11 cellular contexts compared by ENCODE assay signal in genomic region chrX:151902813-151903591, GRCh38. TPM values are rescaled to one million over a fixed set of nuclear protein-coding genes. Genes with fewer than 3 reads are reported as not detected.
DNase-seq lines count a peak whose midpoint lies in the region; ATAC-seq and TF ChIP-seq lines count a peak whose summit lies in the region.
"Had no signal": no experiment of that assay in that cellular context is flagged by ENCODE, and none has a peak within 500 bp of the region (broad histone marks: within the 10 kb centered on the region; RNA-seq: fewer than 3 reads in every experiment).

No MANE protein-coding gene starts in this region.

- H3K4me2 ChIP-seq in hepatocyte, result no peak overlapping the region

- ATAC-seq in HG02588 (IDR thresholded peaks at IDR 0.05; ENCODE audit: unreplicated experiment) (no peak), GM21717 (IDR thresholded peaks at IDR 0.05; ENCODE audit: unreplicated experiment) (no peak)

- H3K79me2 ChIP-seq in hepatocyte, result no peaks in the 10 kb centered on the region

- H4K20me1 ChIP-seq in hepatocyte (ENCODE audit: insufficient read depth, poor library complexity, severe bottlenecking), result no peaks in the 10 kb centered on the region

- no peaks in the 10 kb centered on the region for H3K4me1 ChIP-seq in hepatocyte (ENCODE audit: insufficient read depth)

- no peaks in the 10 kb centered on the region for H3K27me3 ChIP-seq in hepatocyte

- H3K27ac ChIP-seq in hepatocyte, result peak overlapping the region; percentile 87

- no peaks in the 10 kb centered on the region for H3K36me3 ChIP-seq in hepatocyte (replicated peaks; ENCODE audit: insufficient read depth, low read depth)

- no peaks in the 10 kb centered on the region for H3K9me3 ChIP-seq in hepatocyte (ENCODE audit: low read depth)

- DNase-seq in HK-2 (ENCODE audit: unreplicated experiment) (peak; percentile 48), astrocyte of the hippocampus (ENCODE audit: low read depth, low spot score) (peak; percentile 71), hepatocyte (ENCODE audit: low spot score) (peak; percentile 71), stromal cell of bone marrow (ENCODE audit: low read depth) (peak; percentile 71), COLO668 (lab: John Stamatoyannopoulos, UW; ENCODE audit: unreplicated experiment) (no peak), NCI-H345 treated with DMSO at 0.1 percent for 48 hours (lab: John Stamatoyannopoulos, UW; ENCODE audit: unreplicated experiment) (no peak)
- DNase-seq: activated effector memory CD4-positive, alpha-beta T cell treated with anti-CD3 and anti-CD28 coated beads, Interleukin-2, amount 50 U/mL, for 16 hours; head of caudate nucleus; SIG-M5 had no signal

- no peak overlapping the region for H2AFZ ChIP-seq in hepatocyte

- H3K9me2 ChIP-seq in hepatocyte (replicated peaks; ENCODE audit: insufficient read depth), result no peaks in the 10 kb centered on the region

- no peak overlapping the region for H3K4me3 ChIP-seq in hepatocyte

- WGBS in hepatocyte (ENCODE audit: low lambda C conversion rate, missing lambda C conversion rate), result 61% methylated on average over 6 of the region's 6 CpGs

- no peak for TF ChIP-seq CTCF in hepatocyte (IDR thresholded peaks at IDR 0.05; ENCODE audit: poor library complexity)

RNA-seq across cellular contexts. Expression of gene MAGEA4, which starts 9.7 kb away (rescaled TPM):
- not detected in 2 replicates for total RNA-seq in hepatocyte
- not detected in 2 replicates for polyA plus RNA-seq in hepatocyte

Comparison
In these comparisons a context has a peak if more than half of its experiments do, and no peak if none do; other contexts are left out.
1. DNase-seq: peak in HK-2 (single experiment), astrocyte of the hippocampus (single experiment), hepatocyte (single experiment) and stromal cell of bone marrow (single experiment); none in COLO668 (single experiment) and NCI-H345 treated with DMSO at 0.1 percent for 48 hours (single experiment).